ENCODE assay signal across 8 cellular contexts in the genomic region with DNA sequence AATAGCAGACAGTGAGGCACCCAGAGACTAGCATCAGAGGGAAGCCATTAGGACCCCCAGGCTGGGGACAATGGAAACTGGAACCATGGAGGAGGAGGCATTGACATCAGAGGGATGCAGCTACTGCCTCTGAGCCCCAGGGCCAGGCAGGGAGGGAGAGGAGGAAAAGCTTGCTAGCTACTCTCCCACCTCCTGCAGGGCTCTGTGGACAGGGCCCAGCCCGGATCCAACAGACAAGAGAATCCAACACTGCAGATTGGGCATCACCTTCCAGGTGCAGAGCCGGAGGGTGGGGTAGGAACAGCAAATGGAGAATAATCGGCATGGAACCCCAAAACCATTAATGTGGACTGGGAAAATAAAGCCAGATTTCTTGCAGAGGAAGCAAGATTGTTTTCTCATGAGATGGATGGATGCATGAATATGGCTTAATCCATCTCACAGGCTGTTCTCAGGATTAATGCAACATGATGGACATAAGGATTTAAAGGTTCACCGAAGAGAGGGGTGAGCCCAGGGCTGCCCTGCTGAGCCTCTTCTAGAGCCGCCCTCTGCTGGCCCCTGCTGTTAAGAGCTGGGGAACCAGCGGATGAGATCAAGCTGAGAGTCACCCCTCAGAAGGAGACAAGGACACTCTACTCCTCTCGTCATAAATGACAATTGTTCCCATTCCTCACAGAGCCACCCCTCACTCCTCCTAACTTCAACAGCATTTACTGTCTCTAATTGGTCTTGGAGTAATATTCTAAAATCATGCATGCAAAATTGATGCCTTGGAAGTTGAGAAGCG. TPM values are rescaled to one million over a fixed set of nuclear protein-coding genes. Genes with fewer than 3 reads are reported as not detected.
A peak's percentile ranks its signal among the peaks of the same experiment; 100 is the strongest.
DNase-seq lines count a peak whose midpoint lies in the region; ATAC-seq and TF ChIP-seq lines count a peak whose summit lies in the region.

No MANE protein-coding gene starts in this region.

- H3K9me3 ChIP-seq in stomach: no peaks in the 10 kb centered on the region
- H3K9me3 ChIP-seq in sigmoid colon: no peaks in the 10 kb centered on the region

- intact Hi-C loops in stomach (cut with DNase I; ENCODE audit: low total_unique reads) (no loop called here), sigmoid colon (cut with DNase I) (no loop called here)

- TF ChIP-seq EP300 in stomach (IDR thresholded peaks at IDR 0.05) (no peak), sigmoid colon (IDR thresholded peaks at IDR 0.05) (no peak)

- H3K4me3 ChIP-seq in fibroblast of villous mesenchyme (ENCODE audit: low read depth, low read length) (no peak overlapping the region), stomach (no peak overlapping the region), sigmoid colon (no peak overlapping the region)

- H3K27me3 ChIP-seq in stomach: no peaks in the 10 kb centered on the region
- no peaks in the 10 kb centered on the region for H3K27me3 ChIP-seq in sigmoid colon

- in situ Hi-C loops in SK-MEL-5 (cut with HindIII; ENCODE audit: low pct_unique_long_range_greater_than_20kb, low sequenced_read_pairs): no loop called here

- TF ChIP-seq POLR2A in stomach (IDR thresholded peaks at IDR 0.05): no peak
- no peak for TF ChIP-seq POLR2A in sigmoid colon (IDR thresholded peaks at IDR 0.05)

- H3K36me3 ChIP-seq in stomach (no peaks in the 10 kb centered on the region), sigmoid colon (no peaks in the 10 kb centered on the region)

- H3K27ac ChIP-seq in stomach: no peak overlapping the region
- H3K27ac ChIP-seq in sigmoid colon: no peak overlapping the region

- ATAC-seq in GM21390 (IDR thresholded peaks at IDR 0.05; ENCODE audit: unreplicated experiment): no peak

- H3K4me1 ChIP-seq in stomach: no peaks in the 10 kb centered on the region
- peaks cover 0 to 12% (median 3%) of the 10 kb centered on the region in 4 donors for H3K4me1 ChIP-seq in sigmoid colon

- WGBS in stomach, 5 donors: 48 to 59% (median 57%) methylated on average over 8 of the region's 8 CpGs
- WGBS in sigmoid colon, 2 donors: 63 to 68% methylated on average over 8 of the region's 8 CpGs

- TF ChIP-seq CTCF in fibroblast of villous mesenchyme (IDR thresholded peaks at IDR 0.05; ENCODE audit: insufficient read depth, low read depth, low read length) (peak; percentile 47), stomach (IDR thresholded peaks at IDR 0.05) (no peak), sigmoid colon (IDR thresholded peaks at IDR 0.05) (no peak)

- DNase-seq in activated gamma-delta T cell treated with Interleukin-2 at 50 U/mL for 16 hours (peak; percentile 7), activated gamma-delta T cell (lab: John Stamatoyannopoulos, UW) (no peak), SK-MEL-5 (ENCODE audit: low read depth, low spot score) (peak; percentile 37), fibroblast of villous mesenchyme (ENCODE audit: low read depth) (peak; percentile 23), stomach (peak; percentile 31), NCI-H146 (lab: John Stamatoyannopoulos, UW) (no peak), sigmoid colon (no peak)

RNA-seq across cellular contexts. Expression of a gene that starts 48.8 kb away (rescaled TPM):
- total RNA-seq in SK-MEL-5 (2014; rRNA removed; shearing (Covaris generic)): under 0.01 and 0.05 TPM in 2 replicates
- polyA plus RNA-seq in SK-MEL-5 (2015; cell fraction: cytosol; rRNA removed): 0.01 TPM in 1 of 2 replicates, not detected in the other
- polyA plus RNA-seq in SK-MEL-5 (2015; cell fraction: nucleus; rRNA removed): 0.33 TPM in 1 of 2 replicates, not detected in the other
- under 0.01 TPM in 2 replicates for total RNA-seq in fibroblast of villous mesenchyme
- total RNA-seq in stomach: 1 to 10 TPM in 1 of 5 donors, under 1 TPM in 1, not detected in 3; 0.18 to 8.7 TPM
- under 1 TPM in 1 of 3 donors, not detected in 2; 0.10 TPM for polyA plus RNA-seq in stomach
- total RNA-seq in sigmoid colon: not detected
- under 1 TPM; 0.26 to 0.92 (median 0.60) TPM for polyA plus RNA-seq in sigmoid colon

RNA-seq across cellular contexts. Expression of a gene that starts 56.6 kb away (rescaled TPM):
- total RNA-seq in SK-MEL-5 (2014; rRNA removed; shearing (Covaris generic)): 14.1 and 17.3 TPM in 2 replicates
- 19.8 and 25.0 TPM in 2 replicates for polyA plus RNA-seq in SK-MEL-5 (2015; cell fraction: cytosol; rRNA removed)
- 5.8 and 12.1 TPM in 2 replicates for polyA plus RNA-seq in SK-MEL-5 (2015; cell fraction: nucleus; rRNA removed)
- 41.9 and 47.9 TPM in 2 replicates for total RNA-seq in fibroblast of villous mesenchyme
- total RNA-seq in stomach: 100 to 1,000 TPM in 1 of 5 donors, 10 to 100 TPM in 4; 13.6 to 103 (median 53.7) TPM
- polyA plus RNA-seq in stomach: 10 to 100 TPM; 10.1 to 22.5 (median 18.5) TPM
- 100 to 1,000 TPM; 111 to 158 (median 123) TPM for total RNA-seq in sigmoid colon
- 10 to 100 TPM; 28.0 to 36.6 (median 33.4) TPM for polyA plus RNA-seq in sigmoid colon

Comparison
In these comparisons a context has a peak if more than half of its experiments do, and no peak if none do; other contexts are left out.
1. DNase-seq: peak in activated gamma-delta T cell treated with Interleukin-2 at 50 U/mL for 16 hours (single experiment), SK-MEL-5 (single experiment), fibroblast of villous mesenchyme (single experiment) and stomach (single experiment); none in activated gamma-delta T cell (single experiment), NCI-H146 (single experiment) and sigmoid colon (single experiment).